In genomic region chr10:6102128-6102527, GRCh38 we compare ENCODE assay signal across 19 cellular contexts. TPM values are rescaled to one million over a fixed set of nuclear protein-coding genes. Genes with fewer than 3 reads are reported as not detected.
DNase-seq lines count a peak whose midpoint lies in the region; ATAC-seq, FAIRE-seq and TF ChIP-seq lines count a peak whose summit lies in the region.
"Had no signal": no experiment of that assay in that cellular context is flagged by ENCODE, and none has a peak within 500 bp of the region (broad histone marks: within the 10 kb centered on the region; RNA-seq: fewer than 3 reads in every experiment).

No MANE protein-coding gene starts in this region.

- no peak for TF ChIP-seq RAD21 in liver (IDR thresholded peaks at IDR 0.05)
- no peak for TF ChIP-seq RAD21 in HepG2 (CRISPR knock-in tag; IDR thresholded peaks at IDR 0.05)

- no peak for ATAC-seq in HepG2
- peak; percentile 13; the same call in 1 of the 2 replicates for ATAC-seq in WTC11
- ATAC-seq in memory B cell (ENCODE audit: low read depth) = no peak
- ATAC-seq in GM19463 (IDR thresholded peaks at IDR 0.05; ENCODE audit: unreplicated experiment) = no peak

- H3K36me3 ChIP-seq in liver (ENCODE audit: control insufficient read depth in 4 of 4, insufficient read depth in 3 of 4, low read depth in 1 of 4, low read length in 3 of 4) = peaks cover 4 to 20% (median 12%) of the 10 kb centered on the region in 4 donors
- peaks cover 16 to 78% of the 10 kb centered on the region in 2 experiments for H3K36me3 ChIP-seq in HepG2 (replicated peaks in 1 of 2; ENCODE audit: control insufficient read depth in 1 of 2, insufficient read depth in 2 of 2, low read length in 2 of 2)

- H3K4me3 ChIP-seq in liver (ENCODE audit: low read depth in 1 of 3, low read length in 3 of 3) (no peak overlapping the region), HepG2 (replicated peaks in 1 of 3; ENCODE audit: insufficient read depth in 1 of 3, low read depth in 2 of 3, low read length in 3 of 3) (no peak overlapping the region)

- in situ Hi-C loops in HepG2 (cut with HindIII; ENCODE audit: extremely low pct_ligation_motif_present, low pct_unique_long_range_greater_than_20kb) = no loop called here

- H3K9me3 ChIP-seq in liver (ENCODE audit: control insufficient read depth in 4 of 4, low read length in 3 of 4) (no peaks in the 10 kb centered on the region), HepG2 (ENCODE audit: low read length) (no peaks in the 10 kb centered on the region)

- H3K4me1 ChIP-seq in liver (ENCODE audit: control insufficient read depth in 4 of 4, insufficient read depth in 4 of 4, low read length in 3 of 4) = peaks cover 0 to 20% (median 13%) of the 10 kb centered on the region in 4 donors
- H3K4me1 ChIP-seq in HepG2 (ENCODE audit: insufficient read depth, low read length) = peaks cover 8% of the 10 kb centered on the region; the same call in 1 of the 2 replicates

- H3K4me3 Mint-ChIP-seq in WTC11 = no peak overlapping the region
- H3K4me3 Mint-ChIP-seq in memory B cell = peak overlapping the region; percentile 32
- H3K4me3 Mint-ChIP-seq in type B pancreatic cell = no peak overlapping the region
- H3K4me3 Mint-ChIP-seq: CD4-positive, CD25-positive, alpha-beta regulatory T cell; HFFc6 had no signal

- CTCF ChIA-PET in HepG2 (lab: Yijun Ruan, JAX; ENCODE audit: low intra/inter-chr PET ratio, low total read pairs) = no interaction called here
- CTCF ChIA-PET in WTC11 (lab: Charles Lee) = no interaction called here

- intact Hi-C loops in HepG2 (cut with micrococcal nuclease; ENCODE audit: unreplicated experiment) = no loop called here

- WGBS in liver = 56% methylated on average over 8 of the region's 8 CpGs
- WGBS in HepG2 (ENCODE audit: low lambda C conversion rate) = 97% methylated on average over 8 of the region's 8 CpGs

- H3K27me3 ChIP-seq in liver (ENCODE audit: control insufficient read depth in 4 of 4, insufficient read depth in 4 of 4, low read length in 3 of 4) (no peaks in the 10 kb centered on the region), HepG2 (ENCODE audit: control insufficient read depth in 1 of 2, insufficient read depth in 2 of 2, low read length in 2 of 2) (no peaks in the 10 kb centered on the region)

- H3K27ac Mint-ChIP-seq in WTC11 (peak overlapping the region; percentile 84), memory B cell (peak overlapping the region; percentile 74), type B pancreatic cell (peak overlapping the region; percentile 55)
- H3K27ac Mint-ChIP-seq: CD4-positive, CD25-positive, alpha-beta regulatory T cell; HFFc6 had no signal

- TF ChIP-seq CTCF in liver (IDR thresholded peaks at IDR 0.05; ENCODE audit: low read depth, low read length, missing input control) (no peak), HepG2 (CRISPR knock-in tag; IDR thresholded peaks at IDR 0.05) (no peak), WTC11 (IDR thresholded peaks at IDR 0.05) (no peak), type B pancreatic cell (conservative IDR thresholded peaks at IDR 0.05) (no peak)

- H3K36me3 Mint-ChIP-seq in WTC11 (peaks cover 45% of the 10 kb centered on the region), memory B cell (peaks cover 36% of the 10 kb centered on the region), type B pancreatic cell (peaks cover 18% of the 10 kb centered on the region)

- H3K9me3 Mint-ChIP-seq in WTC11 (no peaks in the 10 kb centered on the region), memory B cell (no peaks in the 10 kb centered on the region), type B pancreatic cell (no peaks in the 10 kb centered on the region)
- H3K9me3 Mint-ChIP-seq: CD4-positive, CD25-positive, alpha-beta regulatory T cell; HFFc6 had no signal

- POLR2A ChIA-PET in HepG2 (lab: Yijun Ruan, JAX) = no interaction called here
- POLR2A ChIA-PET in WTC11 (lab: Charles Lee) = interaction anchor here (0.5 kb wide), 1 partner anchor 92 kb away, joined by 3 read pairs; no protein-coding TSS in a partner anchor

- no peak overlapping the region for H2AFZ ChIP-seq in HepG2 (ENCODE audit: low read length)

- DNase-seq in HepG2 (ENCODE audit: low spot score) (no peak), WTC11 (ENCODE audit: low spot score) (no peak), memory B cell (ENCODE audit: low spot score in 2 of 2) (no peak), type B pancreatic cell (ENCODE audit: extremely low spot score, unreplicated experiment) (no peak), germinal center (ENCODE audit: low spot score) (no peak)
- DNase-seq in activated naive CD4-positive, alpha-beta T cell treated with anti-CD3 and anti-CD28 coated beads, Interleukin-2, amount 50 U/mL, for 16 hours = no peak
- DNase-seq: CD4-positive, CD25-positive, alpha-beta regulatory T cell; DMS53; HFFc6; MM.1S; NCI-H1092 treated with DMSO at 0.1 percent for 48 hours; NCI-H1694; NCI-H2227 treated with DMSO at 0.1 percent for 48 hours; NCI-H524; SHP77 had no signal

- H3K9ac ChIP-seq in liver (ENCODE audit: low read depth in 1 of 2, low read length in 2 of 2) = no peak overlapping the region
- H3K9ac ChIP-seq in HepG2 (ENCODE audit: insufficient read depth, low read depth, low read length) = no peak overlapping the region

- no TSS peak for BruUV-seq in HepG2 (replicated peaks; lab: Mats Ljungman, UMichigan)

- no peak for FAIRE-seq in HepG2 (lab: Jason Lieb, UNC)
- FAIRE-seq: GM19239 had no signal

- H3K4me2 ChIP-seq in HepG2 (ENCODE audit: low read depth, low read length) = no peak overlapping the region

- TF ChIP-seq POLR2A in HepG2 (IDR thresholded peaks at IDR 0.05; ENCODE audit: insufficient read depth in 1 of 2, low read depth in 2 of 2, low read length in 2 of 2) = no peak

- peaks cover 21% of the 10 kb centered on the region for H3K79me2 ChIP-seq in HepG2 (ENCODE audit: insufficient read depth, low read length)

- H3K4me1 Mint-ChIP-seq in WTC11 (peaks cover 74% of the 10 kb centered on the region), memory B cell (peaks cover 9% of the 10 kb centered on the region), type B pancreatic cell (ENCODE audit: unreplicated experiment) (no peaks in the 10 kb centered on the region)

- H4K20me1 ChIP-seq in HepG2 (ENCODE audit: insufficient read depth, low read length) = no peaks in the 10 kb centered on the region; the same call in 1 of the 2 replicates

- TF ChIP-seq EP300 in HepG2 (IDR thresholded peaks at IDR 0.05; ENCODE audit: low read depth in 2 of 2, low read length in 2 of 2) (no peak), HepG2 (CRISPR knock-in tag; IDR thresholded peaks at IDR 0.05; ENCODE audit: borderline replicate concordance) (no peak)

- H3K27me3 Mint-ChIP-seq in WTC11 (ENCODE audit: low read depth) (no peaks in the 10 kb centered on the region), memory B cell (no peaks in the 10 kb centered on the region), type B pancreatic cell (no peaks in the 10 kb centered on the region)
- H3K27me3 Mint-ChIP-seq: CD4-positive, CD25-positive, alpha-beta regulatory T cell had no signal

- H3K27ac ChIP-seq in liver (ENCODE audit: low read depth in 1 of 2, low read length in 2 of 2) (peak overlapping the region in 1 of 2 donors; percentile 10), HepG2 (ENCODE audit: extremely low read length, insufficient read depth, low read length) (no peak overlapping the region)

RNA-seq across cellular contexts. Expression of gene RBM17, which starts 13.3 kb away (rescaled TPM):
- total RNA-seq in liver (10 to 100 TPM; 28.2 to 40.0 TPM), HepG2 (2016; rRNA removed; fragmentation: Illumina TruSeq; extraction: Trizol) (63.3 and 77.5 TPM in 2 replicates), WTC11 (2021) (117 to 160 TPM (median 118 TPM) in 3 replicates), type B pancreatic cell (ENCODE audit: low replicate concordance) (92.1 and 105 TPM in 2 replicates)
- polyA plus RNA-seq in liver (10 to 100 TPM; 16.5 to 44.8 TPM), HepG2 (2011; rRNA removed) (26.6 and 30.7 TPM in 2 replicates)
- 28.7 and 33.2 TPM in 2 replicates for total RNA-seq in HepG2 (2016; cell fraction: cytosol; rRNA removed; fragmentation: Illumina TruSeq; extraction: Trizol; ENCODE audit: low read depth)
- total RNA-seq in HepG2 (2016; cell fraction: insoluble cytoplasmic fraction; rRNA removed; fragmentation: Illumina TruSeq; extraction: Trizol) = 57.4 and 73.5 TPM in 2 replicates
- total RNA-seq in HepG2 (2016; cell fraction: membrane; rRNA removed; fragmentation: Illumina TruSeq; extraction: Trizol) = 62.2 and 67.8 TPM in 2 replicates
- total RNA-seq in HepG2 (2016; cell fraction: nucleus; rRNA removed; fragmentation: Illumina TruSeq; extraction: Trizol) = 64.2 and 72.7 TPM in 2 replicates
- 13.0 and 14.3 TPM in 2 replicates for polyA plus RNA-seq in HepG2 (2011; cell fraction: cytosol; rRNA removed)
- polyA plus RNA-seq in HepG2 (2011; cell fraction: nucleus; rRNA removed) = 71.7 and 86.3 TPM in 2 replicates
- polyA plus RNA-seq in HepG2 (2012) = 46.3 and 82.5 TPM in 2 replicates
- 55.3 and 78.7 TPM in 2 replicates for polyA plus RNA-seq in HepG2 (2016; cell fraction: cytosol; fragmentation: Illumina TruSeq; extraction: Trizol; ENCODE audit: low read depth)
- polyA plus RNA-seq in HepG2 (2016; cell fraction: insoluble cytoplasmic fraction; fragmentation: Illumina TruSeq; extraction: Trizol; ENCODE audit: low read depth) = 145 and 152 TPM in 2 replicates
- 95.4 and 110 TPM in 2 replicates for polyA plus RNA-seq in HepG2 (2016; cell fraction: membrane; fragmentation: Illumina TruSeq; extraction: Trizol; ENCODE audit: low read depth)
- 232 and 242 TPM in 2 replicates for polyA plus RNA-seq in HepG2 (2016; cell fraction: nucleus; fragmentation: Illumina TruSeq; extraction: Trizol; ENCODE audit: insufficient read depth, low read depth)
- polyA minus RNA-seq in HepG2 (2011; rRNA and poly(A)+ RNA removed; ENCODE audit: low replicate concordance) = 15.7 and 19.9 TPM in 2 replicates
- 7.2 and 7.9 TPM in 2 replicates for polyA minus RNA-seq in HepG2 (2011; cell fraction: cytosol; rRNA and poly(A)+ RNA removed)
- polyA minus RNA-seq in HepG2 (2011; cell fraction: nucleus; rRNA and poly(A)+ RNA removed) = 48.2 and 50.1 TPM in 2 replicates

RNA-seq across cellular contexts. Expression of gene IL2RA, which starts 40.0 kb away (rescaled TPM):
- total RNA-seq in liver (1 to 10 TPM in 1 of 2 donors, not detected in 1; 1.6 TPM), HepG2 (2016; rRNA removed; fragmentation: Illumina TruSeq; extraction: Trizol) (not detected in 2 replicates), WTC11 (2021) (0.31 to 0.41 TPM (median 0.32 TPM) in 3 replicates), type B pancreatic cell (ENCODE audit: low replicate concordance) (not detected in 2 replicates)
- polyA plus RNA-seq in liver (under 1 TPM in 1 of 2 donors, not detected in 1; 0.46 TPM), HepG2 (2011; rRNA removed) (not detected in 2 replicates)
- total RNA-seq in HepG2 (2016; cell fraction: cytosol; rRNA removed; fragmentation: Illumina TruSeq; extraction: Trizol; ENCODE audit: low read depth) = not detected in 2 replicates
- total RNA-seq in HepG2 (2016; cell fraction: insoluble cytoplasmic fraction; rRNA removed; fragmentation: Illumina TruSeq; extraction: Trizol) = not detected in 2 replicates
- total RNA-seq in HepG2 (2016; cell fraction: membrane; rRNA removed; fragmentation: Illumina TruSeq; extraction: Trizol) = not detected in 2 replicates
- not detected in 2 replicates for total RNA-seq in HepG2 (2016; cell fraction: nucleus; rRNA removed; fragmentation: Illumina TruSeq; extraction: Trizol)
- not detected in 2 replicates for polyA plus RNA-seq in HepG2 (2011; cell fraction: cytosol; rRNA removed)
- polyA plus RNA-seq in HepG2 (2011; cell fraction: nucleus; rRNA removed) = not detected in 2 replicates
- not detected in 2 replicates for polyA plus RNA-seq in HepG2 (2012)
- polyA plus RNA-seq in HepG2 (2016; cell fraction: cytosol; fragmentation: Illumina TruSeq; extraction: Trizol; ENCODE audit: low read depth) = not detected in 2 replicates
- polyA plus RNA-seq in HepG2 (2016; cell fraction: insoluble cytoplasmic fraction; fragmentation: Illumina TruSeq; extraction: Trizol; ENCODE audit: low read depth) = not detected in 2 replicates
- polyA plus RNA-seq in HepG2 (2016; cell fraction: membrane; fragmentation: Illumina TruSeq; extraction: Trizol; ENCODE audit: low read depth) = not detected in 2 replicates
- not detected in 2 replicates for polyA plus RNA-seq in HepG2 (2016; cell fraction: nucleus; fragmentation: Illumina TruSeq; extraction: Trizol; ENCODE audit: insufficient read depth, low read depth)
- polyA minus RNA-seq in HepG2 (2011; rRNA and poly(A)+ RNA removed; ENCODE audit: low replicate concordance) = not detected in 2 replicates
- polyA minus RNA-seq in HepG2 (2011; cell fraction: cytosol; rRNA and poly(A)+ RNA removed) = not detected in 2 replicates
- polyA minus RNA-seq in HepG2 (2011; cell fraction: nucleus; rRNA and poly(A)+ RNA removed) = not detected in 2 replicates
- total RNA-seq: H4, HFFc6 had no signal
